In the genomic region with DNA sequence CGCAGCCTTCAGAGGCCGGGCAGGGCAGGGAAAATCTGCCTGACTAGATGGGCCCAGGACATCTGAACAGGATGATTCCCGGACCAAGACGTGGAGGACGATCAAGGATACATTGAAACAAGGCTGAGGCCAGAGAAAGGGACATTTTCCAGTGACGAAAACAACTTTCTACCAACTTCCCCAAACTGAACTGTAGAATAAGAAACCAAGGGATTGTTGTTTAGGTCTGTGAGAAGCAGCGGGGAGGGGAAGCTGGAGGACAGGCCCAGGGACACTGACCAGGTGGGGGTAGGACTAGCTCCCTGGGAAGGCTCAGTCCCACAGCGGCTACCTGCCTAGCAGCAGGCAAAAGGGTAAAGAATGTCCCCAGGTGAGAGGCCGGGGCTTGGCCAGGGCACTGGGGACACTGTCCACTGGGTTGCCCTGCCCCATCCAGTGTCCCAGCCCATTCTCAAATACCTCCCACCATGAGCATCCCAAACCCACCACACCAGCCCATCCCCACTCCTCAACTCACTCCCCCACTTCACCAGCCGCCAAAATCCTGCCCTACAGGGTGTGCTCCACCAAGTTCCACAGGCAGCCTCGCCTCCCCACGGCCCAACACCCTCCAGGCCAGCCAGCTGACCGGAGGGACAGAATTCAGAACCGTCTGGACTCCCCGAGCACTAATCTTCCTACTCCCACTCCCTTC, we compare ENCODE assay signal across 6 cellular contexts. TPM values are rescaled to one million over a fixed set of nuclear protein-coding genes. Genes with fewer than 3 reads are reported as not detected.
A peak's percentile ranks its signal among the peaks of the same experiment; 100 is the strongest.
DNase-seq lines count a peak whose midpoint lies in the region; ATAC-seq and TF ChIP-seq lines count a peak whose summit lies in the region.

No MANE protein-coding gene starts in this region.

- H3K27ac ChIP-seq in CD4-positive, alpha-beta memory T cell (ENCODE audit: low read depth, low read length): peak overlapping the region; percentile 92

- TF ChIP-seq CTCF in WI38 (IDR thresholded peaks at IDR 0.05; ENCODE audit: low read depth, low read length): no peak

- no peaks in the 10 kb centered on the region for H3K36me3 ChIP-seq in CD4-positive, alpha-beta memory T cell (ENCODE audit: insufficient read depth, low read length)

- POLR2A ChIA-PET in CD4-positive, alpha-beta memory T cell (lab: Charles Lee; ENCODE audit: partially characterized antibody): interaction anchor here (0.8 to 15.2 kb wide), 16 partner anchors 8 to 195 kb away, joined by 3 to 250 read pairs (median 8); partner anchors contain the start of genes CD27, TAPBPL and VAMP1

- no peak overlapping the region for H3K27ac Mint-ChIP-seq in CD4-positive, alpha-beta memory T cell
- H3K27ac Mint-ChIP-seq in memory B cell: no peak overlapping the region

- CTCF ChIA-PET in CD4-positive, alpha-beta memory T cell (lab: Charles Lee; ENCODE audit: partially characterized antibody): interaction anchor here (1.6 to 9.7 kb wide), 3 partner anchors 12 to 125 kb away, joined by 4 to 155 read pairs (median 30); no protein-coding TSS in a partner anchor

- DNase-seq in CD4-positive, alpha-beta memory T cell: no peak
- no peak for DNase-seq in memory B cell (ENCODE audit: low spot score in 2 of 2)
- DNase-seq in stimulated activated CD4-positive, alpha-beta T cell treated with anti-CD3 and anti-CD28 coated beads, Interleukin-12 subunit alpha, Interleukin-12 subunit beta, amount 100 ng/mL, for 4 hours: no peak
- DNase-seq in UCSD-AML1 (lab: John Stamatoyannopoulos, UW; ENCODE audit: unreplicated experiment): no peak
- no peak for DNase-seq in effector CD4-positive, alpha-beta T cell

- H3K4me1 ChIP-seq in CD4-positive, alpha-beta memory T cell (ENCODE audit: insufficient read depth, low read length): peaks cover 74% of the 10 kb centered on the region

- H3K36me3 Mint-ChIP-seq in CD4-positive, alpha-beta memory T cell: peaks cover 0 to 11% of the 10 kb centered on the region in 2 donors
- H3K36me3 Mint-ChIP-seq in memory B cell: no peaks in the 10 kb centered on the region

- no peaks in the 10 kb centered on the region for H3K9me3 ChIP-seq in CD4-positive, alpha-beta memory T cell (ENCODE audit: control insufficient read depth in 1 of 2, low read length in 2 of 2)

- no peaks in the 10 kb centered on the region for H3K27me3 Mint-ChIP-seq in CD4-positive, alpha-beta memory T cell
- peaks cover 36% of the 10 kb centered on the region for H3K27me3 Mint-ChIP-seq in memory B cell

- peak overlapping the region; percentile 87 to 97 for H3K4me3 ChIP-seq in CD4-positive, alpha-beta memory T cell (ENCODE audit: low read length in 2 of 2)
- peak overlapping the region; percentile 99 for H3K4me3 ChIP-seq in WI38 (ENCODE audit: low read depth, low read length)

- H3K4me3 Mint-ChIP-seq in CD4-positive, alpha-beta memory T cell: no peak overlapping the region
- no peak overlapping the region for H3K4me3 Mint-ChIP-seq in memory B cell

- intact Hi-C loops in CD4-positive, alpha-beta memory T cell (cut with micrococcal nuclease): no loop called here

- no peaks in the 10 kb centered on the region for H3K27me3 ChIP-seq in CD4-positive, alpha-beta memory T cell (ENCODE audit: insufficient read depth, low read length)

- peak; percentile 36 for ATAC-seq in memory B cell (ENCODE audit: low read depth)

- peaks cover 26 to 35% (median 31%) of the 10 kb centered on the region in 4 donors for H3K4me1 Mint-ChIP-seq in CD4-positive, alpha-beta memory T cell
- peaks cover 7% of the 10 kb centered on the region for H3K4me1 Mint-ChIP-seq in memory B cell

- no peaks in the 10 kb centered on the region for H3K9me3 Mint-ChIP-seq in CD4-positive, alpha-beta memory T cell
- H3K9me3 Mint-ChIP-seq in memory B cell: no peaks in the 10 kb centered on the region

RNA-seq across cellular contexts. Expression of gene TNFRSF1A, which starts 1.0 kb away (rescaled TPM):
- total RNA-seq in CD4-positive, alpha-beta memory T cell: 10 to 100 TPM; 80.7 to 86.7 TPM
- polyA plus RNA-seq in CD4-positive, alpha-beta memory T cell: 10 to 100 TPM; 14.5 to 36.4 TPM

RNA-seq across cellular contexts. Expression of gene PLEKHG6, which starts 30.4 kb away (rescaled TPM):
- total RNA-seq in CD4-positive, alpha-beta memory T cell: not detected
- polyA plus RNA-seq in CD4-positive, alpha-beta memory T cell: under 1 TPM in 1 of 2 donors, not detected in 1; 0.22 TPM

RNA-seq across cellular contexts. Expression of gene SCNN1A, which starts 34.5 kb away (rescaled TPM):
- 1 to 10 TPM in 1 of 2 experiments, under 1 TPM in 1; 0.67 to 1.3 TPM for total RNA-seq in CD4-positive, alpha-beta memory T cell
- under 1 TPM; 0.24 to 0.53 TPM for polyA plus RNA-seq in CD4-positive, alpha-beta memory T cell

RNA-seq across cellular contexts. Expression of gene LTBR, which starts 43.1 kb away (rescaled TPM):
- 1 to 10 TPM; 1.1 to 1.3 TPM for total RNA-seq in CD4-positive, alpha-beta memory T cell
- not detected for polyA plus RNA-seq in CD4-positive, alpha-beta memory T cell
